ENCODE assay signal across 7 cellular contexts in genomic region chr22:31378651-31379050, GRCh38. TPM values are rescaled to one million over a fixed set of nuclear protein-coding genes. Genes with fewer than 3 reads are reported as not detected.
DNase-seq lines count a peak whose midpoint lies in the region; ATAC-seq and TF ChIP-seq lines count a peak whose summit lies in the region.
"Not testable (repeated sequence)": the region's sequence is repeated elsewhere in the genome, so short reads cannot be mapped to it uniquely, and the experiment has no call there.

No MANE protein-coding gene starts in this region.

- H3K9ac ChIP-seq in SK-N-SH: not testable (repeated sequence)

- CTCF ChIA-PET in SK-N-SH (lab: Yijun Ruan, JAX): interaction anchor here (1.0 to 1.1 kb wide), 2 partner anchors 10 to 17 kb away, joined by 3 to 4 read pairs; no protein-coding TSS in a partner anchor
- CTCF ChIA-PET in activated CD8-positive, alpha-beta T cell treated with anti-CD3 and anti-CD28 coated beads for 36 hours (lab: Charles Lee): interaction anchor here (0.6 kb wide), 1 partner anchor 610 kb away, joined by 3 read pairs; no protein-coding TSS in a partner anchor

- intact Hi-C loops in activated CD8-positive, alpha-beta T cell treated with anti-CD3 and anti-CD28 coated beads for 36 hours (cut with micrococcal nuclease); left ventricle myocardium inferior (cut with micrococcal nuclease): not testable (repeated sequence)

- H3K4me3 ChIP-seq in SK-N-SH (ENCODE audit: low read depth in 2 of 2, low read length in 1 of 2); left ventricle myocardium inferior: not testable (repeated sequence)

- H3K36me3 Mint-ChIP-seq in activated CD8-positive, alpha-beta T cell treated with anti-CD3 and anti-CD28 coated beads for 36 hours (ENCODE audit: low read depth); activated naive CD4-positive, alpha-beta T cell treated with anti-CD3 and anti-CD28 coated beads, Interleukin-2, amount 50 U/mL, for 72 hours: not testable (repeated sequence)

- 74% methylated on average over 6 of the region's 6 CpGs for WGBS in SK-N-SH (ENCODE audit: low lambda C conversion rate)

- H3K27me3 Mint-ChIP-seq in activated CD8-positive, alpha-beta T cell treated with anti-CD3 and anti-CD28 coated beads for 36 hours: not testable (repeated sequence)

- not testable (repeated sequence) for TF ChIP-seq EP300 in SK-N-SH (IDR thresholded peaks at IDR 0.05; ENCODE audit: borderline replicate concordance in 1 of 2, low read depth in 1 of 2, low read length in 1 of 2)

- H3F3A ChIP-seq in SK-N-SH (replicated peaks; ENCODE audit: insufficient read depth): not testable (repeated sequence)

- H3K36me3 ChIP-seq in SK-N-SH (replicated peaks in 1 of 2; ENCODE audit: control insufficient read depth in 1 of 2, insufficient read depth in 2 of 2, low read length in 1 of 2); left ventricle myocardium inferior: not testable (repeated sequence)

- not testable (repeated sequence) for H3K27ac ChIP-seq in SK-N-SH (ENCODE audit: low read depth in 2 of 2, low read length in 1 of 2)
- peak overlapping the region; percentile 69 for H3K27ac ChIP-seq in left ventricle myocardium inferior (replicated peaks)

- POLR2A ChIA-PET in SK-N-SH (lab: Yijun Ruan, JAX): not testable (repeated sequence)
- POLR2A ChIA-PET in activated CD8-positive, alpha-beta T cell treated with anti-CD3 and anti-CD28 coated beads for 36 hours (lab: Charles Lee): interaction anchor here (0.8 kb wide), 1 partner anchor 31 kb away, joined by 3 read pairs; no protein-coding TSS in a partner anchor

- H3K4me2 ChIP-seq in SK-N-SH: peak overlapping the region; percentile 15; the same call in 1 of the 2 replicates

- not testable (repeated sequence) for H2AFZ ChIP-seq in SK-N-SH (ENCODE audit: low read depth)

- H3K9me3 Mint-ChIP-seq in activated CD8-positive, alpha-beta T cell treated with anti-CD3 and anti-CD28 coated beads for 36 hours; activated naive CD4-positive, alpha-beta T cell treated with anti-CD3 and anti-CD28 coated beads, Interleukin-2, amount 50 U/mL, for 72 hours: not testable (repeated sequence)

- peak; percentile 47 for ATAC-seq in activated CD8-positive, alpha-beta T cell treated with anti-CD3 and anti-CD28 coated beads for 36 hours
- peak; percentile 33 to 71 for ATAC-seq in activated naive CD4-positive, alpha-beta T cell treated with anti-CD3 and anti-CD28 coated beads, Interleukin-2, amount 50 U/mL, for 72 hours

- TF ChIP-seq RAD21 in SK-N-SH (IDR thresholded peaks at IDR 0.05; ENCODE audit: low read length): not testable (repeated sequence)

- not testable (repeated sequence) for H3K4me1 Mint-ChIP-seq in activated CD8-positive, alpha-beta T cell treated with anti-CD3 and anti-CD28 coated beads for 36 hours (ENCODE audit: low read depth)

- not testable (repeated sequence) for TF ChIP-seq CTCF in SK-N-SH (IDR thresholded peaks at IDR 0.05); activated CD8-positive, alpha-beta T cell treated with anti-CD3 and anti-CD28 coated beads for 36 hours (IDR thresholded peaks at IDR 0.05); left ventricle myocardium inferior (IDR thresholded peaks at IDR 0.05; ENCODE audit: borderline replicate concordance)

- not testable (repeated sequence) for H3K9me3 ChIP-seq in SK-N-SH; left ventricle myocardium inferior (replicated peaks)

- H3K79me2 ChIP-seq in SK-N-SH (ENCODE audit: insufficient read depth): not testable (repeated sequence)

- DNase-seq in EH (ENCODE audit: low read depth): peak; percentile 16
- DNase-seq in SK-N-SH; activated CD8-positive, alpha-beta T cell treated with anti-CD3 and anti-CD28 coated beads for 36 hours; activated naive CD4-positive, alpha-beta T cell treated with anti-CD3 and anti-CD28 coated beads, Interleukin-2, amount 50 U/mL, for 72 hours (ENCODE audit: low spot score in 2 of 2); left ventricle myocardium inferior: not testable (repeated sequence)
- peak; percentile 17 for DNase-seq in dedifferentiated amniotic fluid mesenchymal stem cell (ENCODE audit: extremely low spot score)
- DNase-seq in stimulated activated CD4-positive, alpha-beta T cell treated with anti-CD3 and anti-CD28 coated beads, Interleukin-15, amount 100 ng/mL, for 24 hours: peak; percentile 3

- H3K27ac Mint-ChIP-seq in activated CD8-positive, alpha-beta T cell treated with anti-CD3 and anti-CD28 coated beads for 36 hours: not testable (repeated sequence)
- H3K27ac Mint-ChIP-seq in activated naive CD4-positive, alpha-beta T cell treated with anti-CD3 and anti-CD28 coated beads, Interleukin-2, amount 50 U/mL, for 72 hours: peak overlapping the region in 1 of 2 donors; percentile 54

- not testable (repeated sequence) for H4K20me1 ChIP-seq in SK-N-SH (ENCODE audit: insufficient read depth)

- H3K4me1 ChIP-seq in SK-N-SH (ENCODE audit: control insufficient read depth in 1 of 2, insufficient read depth in 2 of 2, low read depth in 1 of 2, low read length in 1 of 2); left ventricle myocardium inferior: not testable (repeated sequence)

- not testable (repeated sequence) for H3K9me2 ChIP-seq in SK-N-SH

- not testable (repeated sequence) for H3K4me3 Mint-ChIP-seq in activated CD8-positive, alpha-beta T cell treated with anti-CD3 and anti-CD28 coated beads for 36 hours

- H3K27me3 ChIP-seq in SK-N-SH (ENCODE audit: insufficient read depth); left ventricle myocardium inferior (ENCODE audit: low read depth): not testable (repeated sequence)

RNA-seq across cellular contexts. Expression of gene DRG1, which starts 20.8 kb away (rescaled TPM):
- 56.3 and 63.8 TPM in 2 replicates for polyA plus RNA-seq in SK-N-SH (2012; rRNA removed)
- polyA plus RNA-seq in SK-N-SH (2012; cell fraction: cytosol; rRNA removed): 63.6 and 66.2 TPM in 2 replicates
- 20.9 and 39.2 TPM in 2 replicates for polyA plus RNA-seq in SK-N-SH (2012; cell fraction: nucleus; rRNA removed)
- total RNA-seq in activated CD8-positive, alpha-beta T cell treated with anti-CD3 and anti-CD28 coated beads for 36 hours: 100 to 1,000 TPM; 118 to 130 TPM
- total RNA-seq in activated naive CD4-positive, alpha-beta T cell treated with anti-CD3 and anti-CD28 coated beads, Interleukin-2, amount 50 U/mL, for 72 hours: 100 to 1,000 TPM; 100 to 103 TPM
- 58.0 TPM for total RNA-seq in left ventricle myocardium inferior

RNA-seq across cellular contexts. Expression of gene PATZ1, which starts 32.5 kb away (rescaled TPM):
- polyA plus RNA-seq in SK-N-SH (2012; rRNA removed): 19.1 and 21.8 TPM in 2 replicates
- 9.7 and 15.2 TPM in 2 replicates for polyA plus RNA-seq in SK-N-SH (2012; cell fraction: cytosol; rRNA removed)
- polyA plus RNA-seq in SK-N-SH (2012; cell fraction: nucleus; rRNA removed): 25.7 and 27.0 TPM in 2 replicates
- 10 to 100 TPM; 28.4 to 29.0 TPM for total RNA-seq in activated CD8-positive, alpha-beta T cell treated with anti-CD3 and anti-CD28 coated beads for 36 hours
- 10 to 100 TPM; 23.5 to 32.3 TPM for total RNA-seq in activated naive CD4-positive, alpha-beta T cell treated with anti-CD3 and anti-CD28 coated beads, Interleukin-2, amount 50 U/mL, for 72 hours
- 13.2 TPM for total RNA-seq in left ventricle myocardium inferior
